In the genomic region with DNA sequence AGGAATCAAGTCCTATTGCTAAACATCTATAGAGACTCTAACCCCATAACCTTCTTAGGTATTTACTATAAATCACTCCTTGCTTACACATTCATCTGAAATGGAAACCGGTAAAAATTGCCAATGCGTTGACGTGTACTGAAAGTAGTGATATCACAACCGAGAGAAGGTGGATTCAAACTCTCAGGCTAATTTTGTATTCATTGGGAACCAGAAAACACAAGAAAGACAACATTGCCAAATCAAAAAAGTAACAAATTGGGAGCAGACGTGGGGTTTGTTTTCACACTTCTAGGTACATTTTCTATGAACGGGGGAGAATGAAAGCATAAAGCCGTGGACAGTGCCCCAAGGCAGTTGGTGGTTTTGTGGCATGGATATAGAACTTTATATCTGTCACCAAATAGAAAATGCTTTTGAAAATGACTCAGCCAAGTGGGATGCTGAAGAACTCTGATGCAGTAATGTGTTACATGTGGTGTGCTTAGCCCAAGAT, we compare ENCODE assay signal across 8 cellular contexts.
DNase-seq lines count a peak whose midpoint lies in the region; ATAC-seq, FAIRE-seq and TF ChIP-seq lines count a peak whose summit lies in the region.

No MANE protein-coding gene starts in this region.

- no peak for TF ChIP-seq EP300 in transverse colon (IDR thresholded peaks at IDR 0.05; ENCODE audit: low read depth)

- no peaks in the 10 kb centered on the region for H3K27me3 ChIP-seq in GM06990 (replicated peaks; ENCODE audit: control insufficient read depth, insufficient read depth, low read length)
- H3K27me3 ChIP-seq in transverse colon: no peaks in the 10 kb centered on the region

- peak overlapping the region; percentile 3 for H3K4me3 Mint-ChIP-seq in activated CD8-positive, alpha-beta T cell treated with anti-CD3 and anti-CD28 coated beads for 36 hours
- H3K4me3 Mint-ChIP-seq in nephron: no peak overlapping the region

- H3K4me1 Mint-ChIP-seq in activated CD8-positive, alpha-beta T cell treated with anti-CD3 and anti-CD28 coated beads for 36 hours (ENCODE audit: low read depth): peaks cover 22% of the 10 kb centered on the region
- H3K4me1 Mint-ChIP-seq in nephron: peaks cover 32% of the 10 kb centered on the region

- TF ChIP-seq CTCF in GM06990 (IDR thresholded peaks at IDR 0.05; ENCODE audit: insufficient read depth, low read length, poor library complexity, severe bottlenecking) (no peak), nephron (IDR thresholded peaks at IDR 0.05; ENCODE audit: unreplicated experiment in 3 of 3) (no peak), kidney (IDR thresholded peaks at IDR 0.05; ENCODE audit: borderline replicate concordance, extremely low read depth, insufficient read depth) (no peak), transverse colon (IDR thresholded peaks at IDR 0.05) (no peak)
- no peak for TF ChIP-seq CTCF in activated CD8-positive, alpha-beta T cell treated with anti-CD3 and anti-CD28 coated beads for 36 hours (IDR thresholded peaks at IDR 0.05)

- no peak for FAIRE-seq in kidney (lab: Jason Lieb, UNC)

- no peak for TF ChIP-seq POLR2A in transverse colon (IDR thresholded peaks at IDR 0.05)

- H3K4me3 ChIP-seq in GM06990 (replicated peaks; ENCODE audit: low read depth, low read length) (no peak overlapping the region), kidney (ENCODE audit: low read length in 2 of 2) (no peak overlapping the region), transverse colon (no peak overlapping the region)

- peaks cover 11% of the 10 kb centered on the region for H3K27me3 Mint-ChIP-seq in activated CD8-positive, alpha-beta T cell treated with anti-CD3 and anti-CD28 coated beads for 36 hours
- H3K27me3 Mint-ChIP-seq in nephron (ENCODE audit: low read depth): no peaks in the 10 kb centered on the region

- CTCF ChIA-PET in activated CD8-positive, alpha-beta T cell treated with anti-CD3 and anti-CD28 coated beads for 36 hours (lab: Charles Lee): no interaction called here

- no peaks in the 10 kb centered on the region for H3K36me3 ChIP-seq in GM06990 (ENCODE audit: control insufficient read depth, insufficient read depth, low read length)
- no peaks in the 10 kb centered on the region for H3K36me3 ChIP-seq in kidney (ENCODE audit: control insufficient read depth in 1 of 2, insufficient read depth in 2 of 2, low read length in 2 of 2)
- no peaks in the 10 kb centered on the region for H3K36me3 ChIP-seq in transverse colon

- H3K9ac ChIP-seq in kidney (ENCODE audit: low read length in 2 of 2): no peak overlapping the region

- H3K9me3 Mint-ChIP-seq in activated CD8-positive, alpha-beta T cell treated with anti-CD3 and anti-CD28 coated beads for 36 hours: no peaks in the 10 kb centered on the region
- H3K9me3 Mint-ChIP-seq in nephron: no peaks in the 10 kb centered on the region

- no peak overlapping the region for H3K27ac ChIP-seq in kidney (ENCODE audit: low read depth in 2 of 2, low read length in 2 of 2)
- H3K27ac ChIP-seq in transverse colon: peak overlapping the region in 2 of 4 donors; percentile 20 to 44

- H3K27ac Mint-ChIP-seq in activated CD8-positive, alpha-beta T cell treated with anti-CD3 and anti-CD28 coated beads for 36 hours: peak overlapping the region; percentile 87
- peak overlapping the region in 2 of 3 experiments; percentile 79 to 89 for H3K27ac Mint-ChIP-seq in nephron

- POLR2A ChIA-PET in activated CD8-positive, alpha-beta T cell treated with anti-CD3 and anti-CD28 coated beads for 36 hours (lab: Charles Lee): no interaction called here

- H3K4me1 ChIP-seq in kidney (ENCODE audit: control insufficient read depth in 1 of 2, insufficient read depth in 1 of 2, low read depth in 1 of 2, low read length in 2 of 2) (no peaks in the 10 kb centered on the region), transverse colon (peaks cover 0 to 27% (median 8%) of the 10 kb centered on the region in 4 donors)

- intact Hi-C loops in activated CD8-positive, alpha-beta T cell treated with anti-CD3 and anti-CD28 coated beads for 36 hours (cut with micrococcal nuclease): no loop called here
- intact Hi-C loops in kidney (cut with DNase I): no loop called here
- intact Hi-C loops in transverse colon (cut with DNase I; ENCODE audit: low total_unique reads): no loop called here

- ATAC-seq in HG02623 (IDR thresholded peaks at IDR 0.05; ENCODE audit: unreplicated experiment): peak; percentile 65
- peak; percentile 87 for ATAC-seq in activated CD8-positive, alpha-beta T cell treated with anti-CD3 and anti-CD28 coated beads for 36 hours

- DNase-seq in GM06990 (ENCODE audit: extremely low read depth, insufficient read length): peak; percentile 35
- DNase-seq in activated CD8-positive, alpha-beta T cell treated with anti-CD3 and anti-CD28 coated beads for 36 hours: peak; percentile 71
- no peak for DNase-seq in kidney
- DNase-seq in transverse colon: no peak
- DNase-seq in medulla oblongata (ENCODE audit: extremely low spot score): no peak
- no peak for DNase-seq in dermis blood vessel endothelial cell

- 64 to 69% methylated on average over 7 of the region's 7 CpGs for WGBS in transverse colon (ENCODE audit: low coverage in 1 of 2), 2 donors

- no peaks in the 10 kb centered on the region for H3K36me3 Mint-ChIP-seq in activated CD8-positive, alpha-beta T cell treated with anti-CD3 and anti-CD28 coated beads for 36 hours (ENCODE audit: low read depth)
- no peaks in the 10 kb centered on the region for H3K36me3 Mint-ChIP-seq in nephron (ENCODE audit: low read depth)

- in situ Hi-C loops in transverse colon (cut with MboI; ENCODE audit: low pct_ligation_motif_present in 1 of 4, low pct_unique_long_range_greater_than_20kb in 1 of 4, low sequenced_read_pairs in 3 of 4): no loop called here

- H3K9me3 ChIP-seq in kidney (ENCODE audit: control insufficient read depth in 1 of 2, low read length in 2 of 2) (no peaks in the 10 kb centered on the region), transverse colon (no peaks in the 10 kb centered on the region)

Comparison
In these comparisons a context has a peak if more than half of its experiments do, and no peak if none do; other contexts are left out.
1. DNase-seq: peak in GM06990 (single experiment) and activated CD8-positive, alpha-beta T cell treated with anti-CD3 and anti-CD28 coated beads for 36 hours (single experiment); none in kidney (single experiment), transverse colon (single experiment), medulla oblongata (single experiment) and dermis blood vessel endothelial cell (single experiment).